ENCODE assay signal across 20 cellular contexts in genomic region chr2:181310967-181311366, GRCh38.
DNase-seq lines count a peak whose midpoint lies in the region; ATAC-seq lines count a peak whose summit lies in the region.
"Had no signal": no experiment of that assay in that cellular context is flagged by ENCODE, and none has a peak within 500 bp of the region (broad histone marks: within the 10 kb centered on the region; RNA-seq: fewer than 3 reads in every experiment).

No MANE protein-coding gene starts in this region.

- H4K20me1 ChIP-seq in BLaER1: no peaks in the 10 kb centered on the region

- H3K36me3 ChIP-seq in BLaER1: no peaks in the 10 kb centered on the region
- H3K36me3 ChIP-seq in CD4-positive, CD25-positive, alpha-beta regulatory T cell (ENCODE audit: control insufficient read depth, insufficient read depth, low read length): no peaks in the 10 kb centered on the region
- H3K36me3 ChIP-seq: right atrium auricular region, tibial artery had no signal

- no peak overlapping the region for H3K4me3 ChIP-seq in BLaER1
- H3K4me3 ChIP-seq in CD4-positive, CD25-positive, alpha-beta regulatory T cell (ENCODE audit: low read depth, low read length): no peak overlapping the region
- H3K4me3 ChIP-seq: GM23338, right atrium auricular region, tibial artery had no signal

- H3K9me3 Mint-ChIP-seq in CD4-positive, CD25-positive, alpha-beta regulatory T cell: no peaks in the 10 kb centered on the region
- H3K9me3 Mint-ChIP-seq in activated naive CD8-positive, alpha-beta T cell treated with anti-CD3 and anti-CD28 coated beads, Interleukin-2, amount 10 ng/mL, durations not matched to agents 7 days and 5 days: no peaks in the 10 kb centered on the region
- H3K9me3 Mint-ChIP-seq in stimulated activated naive B cell treated with anti-CD40 and anti-IgM and Interleukin-4, amounts not matched to agents 10 μg/mL and 1 μg/mL and 100 μg/mL, for 72 hours: peaks cover 0 to 4% of the 10 kb centered on the region in 2 donors
- H3K9me3 Mint-ChIP-seq: GM23338 had no signal

- POLR2A ChIA-PET in activated naive CD8-positive, alpha-beta T cell treated with anti-CD3 and anti-CD28 coated beads, Interleukin-2, amount 10 ng/mL, durations not matched to agents 7 days and 5 days (lab: Charles Lee): interaction anchor here (0.6 to 13.2 kb wide), 8 partner anchors 10 to 188 kb away, joined by 3 to 219 read pairs (median 6); partner anchors contain the start of gene ITGA4

- H3K27ac ChIP-seq in BLaER1: peak overlapping the region; percentile 73
- H3K27ac ChIP-seq in CD4-positive, CD25-positive, alpha-beta regulatory T cell (ENCODE audit: insufficient read depth, low read length, poor library complexity, severe bottlenecking): peak overlapping the region; percentile 80
- H3K27ac ChIP-seq: right atrium auricular region, tibial artery, VCaP had no signal

- no peaks in the 10 kb centered on the region for H3K36me3 Mint-ChIP-seq in CD4-positive, CD25-positive, alpha-beta regulatory T cell
- peaks cover 1% of the 10 kb centered on the region for H3K36me3 Mint-ChIP-seq in activated naive CD8-positive, alpha-beta T cell treated with anti-CD3 and anti-CD28 coated beads, Interleukin-2, amount 10 ng/mL, durations not matched to agents 7 days and 5 days
- H3K36me3 Mint-ChIP-seq in stimulated activated naive B cell treated with anti-CD40 and anti-IgM and Interleukin-4, amounts not matched to agents 10 μg/mL and 1 μg/mL and 100 μg/mL, for 72 hours: no peaks in the 10 kb centered on the region

- peak overlapping the region in 1 of 3 donors; percentile 39 for H3K27ac Mint-ChIP-seq in CD4-positive, CD25-positive, alpha-beta regulatory T cell
- peak overlapping the region; percentile 56 for H3K27ac Mint-ChIP-seq in activated naive CD8-positive, alpha-beta T cell treated with anti-CD3 and anti-CD28 coated beads, Interleukin-2, amount 10 ng/mL, durations not matched to agents 7 days and 5 days
- no peak overlapping the region for H3K27ac Mint-ChIP-seq in stimulated activated naive B cell treated with anti-CD40 and anti-IgM and Interleukin-4, amounts not matched to agents 10 μg/mL and 1 μg/mL and 100 μg/mL, for 72 hours
- H3K27ac Mint-ChIP-seq: GM23338 had no signal

- H3K4me3 Mint-ChIP-seq in CD4-positive, CD25-positive, alpha-beta regulatory T cell: peak overlapping the region in 1 of 4 donors; percentile 58
- no peak overlapping the region for H3K4me3 Mint-ChIP-seq in activated naive CD8-positive, alpha-beta T cell treated with anti-CD3 and anti-CD28 coated beads, Interleukin-2, amount 10 ng/mL, durations not matched to agents 7 days and 5 days
- no peak overlapping the region for H3K4me3 Mint-ChIP-seq in stimulated activated naive B cell treated with anti-CD40 and anti-IgM and Interleukin-4, amounts not matched to agents 10 μg/mL and 1 μg/mL and 100 μg/mL, for 72 hours
- H3K4me3 Mint-ChIP-seq: GM23338 had no signal

- no peak for ATAC-seq in CD4-positive, CD25-positive, alpha-beta regulatory T cell (ENCODE audit: low read depth in 2 of 2)
- ATAC-seq in activated naive CD8-positive, alpha-beta T cell treated with anti-CD3 and anti-CD28 coated beads, Interleukin-2, amount 10 ng/mL, durations not matched to agents 7 days and 5 days (ENCODE audit: low read depth): no peak
- no peak for ATAC-seq in stimulated activated naive B cell treated with anti-CD40 and anti-IgM and Interleukin-4, amounts not matched to agents 10 μg/mL and 1 μg/mL and 100 μg/mL, for 72 hours (replicated peaks)
- ATAC-seq: GM23338, left ventricle myocardium superior, PC-3 had no signal

- H3K4me2 ChIP-seq in BLaER1: peak overlapping the region; percentile 61
- H3K4me2 ChIP-seq: GM23338 had no signal

- no peak overlapping the region for H3K9ac ChIP-seq in BLaER1

- H3K27me3 Mint-ChIP-seq in CD4-positive, CD25-positive, alpha-beta regulatory T cell: no peaks in the 10 kb centered on the region
- H3K27me3 Mint-ChIP-seq in activated naive CD8-positive, alpha-beta T cell treated with anti-CD3 and anti-CD28 coated beads, Interleukin-2, amount 10 ng/mL, durations not matched to agents 7 days and 5 days: no peaks in the 10 kb centered on the region
- H3K27me3 Mint-ChIP-seq in stimulated activated naive B cell treated with anti-CD40 and anti-IgM and Interleukin-4, amounts not matched to agents 10 μg/mL and 1 μg/mL and 100 μg/mL, for 72 hours: no peaks in the 10 kb centered on the region

- no peaks in the 10 kb centered on the region for H3K9me3 ChIP-seq in BLaER1
- no peaks in the 10 kb centered on the region for H3K9me3 ChIP-seq in CD4-positive, CD25-positive, alpha-beta regulatory T cell (ENCODE audit: control insufficient read depth in 2 of 2, low read length in 2 of 2)
- H3K9me3 ChIP-seq: right atrium auricular region, tibial artery had no signal

- no peak for DNase-seq in CD4-positive, CD25-positive, alpha-beta regulatory T cell
- DNase-seq in NAMALWA (ENCODE audit: low spot score) (peak; percentile 31), NCI-H345 treated with DMSO at 0.1 percent for 48 hours (lab: John Stamatoyannopoulos, UW; ENCODE audit: unreplicated experiment) (no peak), Ammon's horn (ENCODE audit: low spot score) (no peak)
- DNase-seq in activated naive CD8-positive, alpha-beta T cell treated with anti-CD3 and anti-CD28 coated beads, Interleukin-2, amount 10 ng/mL, durations not matched to agents 7 days and 5 days: no peak
- no peak for DNase-seq in stimulated activated naive B cell treated with anti-CD40 and anti-IgM and Interleukin-4, amounts not matched to agents 10 μg/mL and 1 μg/mL and 100 μg/mL, for 72 hours
- DNase-seq: activated CD8-positive, alpha-beta memory T cell treated with anti-CD3 and anti-CD28 coated beads, Interleukin-2, amount 50 U/mL, for 4 hours; activated naive CD4-positive, alpha-beta T cell treated with anti-CD3 and anti-CD28 coated beads, Interleukin-2, amount 50 U/mL, for 16 hours; effector CD8-positive, alpha-beta T cell; left ventricle myocardium superior; NCI-H1436 treated with DMSO at 0.1 percent for 48 hours; NCI-H2171 treated with DMSO at 0.1 percent for 48 hours; NCI-H69; PC-3; SHP77 treated with DMSO at 0.1 percent for 48 hours; tibial artery had no signal

- peaks cover 80% of the 10 kb centered on the region for H3K4me1 ChIP-seq in BLaER1
- peaks cover 28% of the 10 kb centered on the region for H3K4me1 ChIP-seq in CD4-positive, CD25-positive, alpha-beta regulatory T cell (ENCODE audit: control insufficient read depth, insufficient read depth, low read length, poor library complexity, severe bottlenecking)
- H3K4me1 ChIP-seq: right atrium auricular region, tibial artery had no signal

- H3K4me1 Mint-ChIP-seq in CD4-positive, CD25-positive, alpha-beta regulatory T cell: peaks cover 30 to 60% (median 39%) of the 10 kb centered on the region in 4 donors
- H3K4me1 Mint-ChIP-seq in activated naive CD8-positive, alpha-beta T cell treated with anti-CD3 and anti-CD28 coated beads, Interleukin-2, amount 10 ng/mL, durations not matched to agents 7 days and 5 days: peaks cover 54% of the 10 kb centered on the region
- peaks cover 20 to 68% of the 10 kb centered on the region in 2 donors for H3K4me1 Mint-ChIP-seq in stimulated activated naive B cell treated with anti-CD40 and anti-IgM and Interleukin-4, amounts not matched to agents 10 μg/mL and 1 μg/mL and 100 μg/mL, for 72 hours
- H3K4me1 Mint-ChIP-seq: GM23338 had no signal

- H3K27me3 ChIP-seq in BLaER1: no peaks in the 10 kb centered on the region
- no peaks in the 10 kb centered on the region for H3K27me3 ChIP-seq in CD4-positive, CD25-positive, alpha-beta regulatory T cell (ENCODE audit: control insufficient read depth, insufficient read depth, low read length)
- H3K27me3 ChIP-seq: right atrium auricular region, tibial artery had no signal
